In genomic region chr10:43574906-43575305, GRCh38 we compare ENCODE assay signal across 8 cellular contexts. TPM values are rescaled to one million over a fixed set of nuclear protein-coding genes. Genes with fewer than 3 reads are reported as not detected.
DNase-seq lines count a peak whose midpoint lies in the region; ATAC-seq and TF ChIP-seq lines count a peak whose summit lies in the region.

No MANE protein-coding gene starts in this region.

- TF ChIP-seq CTCF in GM12865 (IDR thresholded peaks at IDR 0.05; ENCODE audit: insufficient read depth, low read depth, low read length, missing control alignments) (no peak), WI38 (IDR thresholded peaks at IDR 0.05; ENCODE audit: low read depth, low read length) (no peak), gastroesophageal sphincter (IDR thresholded peaks at IDR 0.05) (no peak)

- ATAC-seq in gastroesophageal sphincter: no peak
- no peak for ATAC-seq in GM18519 (IDR thresholded peaks at IDR 0.05; ENCODE audit: low FRiP score, unreplicated experiment)
- ATAC-seq in HG03571 (IDR thresholded peaks at IDR 0.05; ENCODE audit: unreplicated experiment): no peak
- ATAC-seq in GM21717 (IDR thresholded peaks at IDR 0.05; ENCODE audit: unreplicated experiment): no peak

- TF ChIP-seq POLR2A in gastroesophageal sphincter (IDR thresholded peaks at IDR 0.05): no peak

- H3K27me3 ChIP-seq in gastroesophageal sphincter (no peaks in the 10 kb centered on the region), skeletal muscle tissue (ENCODE audit: control insufficient read depth in 3 of 3, insufficient read depth in 3 of 3, low read length in 3 of 3) (no peaks in the 10 kb centered on the region)

- DNase-seq in GM12865 (ENCODE audit: low read depth): no peak
- DNase-seq in stimulated activated CD4-positive, alpha-beta T cell treated with anti-CD3 and anti-CD28 coated beads, Interleukin-4, amount 100 ng/mL, for 1 hour: no peak

- H3K4me1 ChIP-seq in gastroesophageal sphincter (peaks cover 0 to 24% (median 0%) of the 10 kb centered on the region in 3 donors), skeletal muscle tissue (ENCODE audit: control insufficient read depth in 3 of 3, insufficient read depth in 3 of 3, low read length in 3 of 3) (peaks cover 11 to 16% (median 13%) of the 10 kb centered on the region in 3 donors)

- H3K27ac ChIP-seq in gastroesophageal sphincter (peak overlapping the region in 3 of 4 donors; percentile 80 to 86 (median 84)), skeletal muscle tissue (ENCODE audit: low read depth, low read length) (no peak overlapping the region)

- H3K4me3 ChIP-seq in GM12865 (ENCODE audit: low read depth, low read length) (peak overlapping the region; percentile 58), WI38 (ENCODE audit: low read depth, low read length) (peak overlapping the region; percentile 68), gastroesophageal sphincter (peak overlapping the region; percentile 57 to 80), skeletal muscle tissue (ENCODE audit: low read length in 3 of 3) (peak overlapping the region; percentile 77 to 81 (median 80))

- TF ChIP-seq EP300 in gastroesophageal sphincter (IDR thresholded peaks at IDR 0.05): no peak

- H3K36me3 ChIP-seq in gastroesophageal sphincter (peaks cover 0 to 5% of the 10 kb centered on the region in 2 donors), skeletal muscle tissue (ENCODE audit: control insufficient read depth in 3 of 3, insufficient read depth in 3 of 3, low read length in 3 of 3) (peaks cover 0 to 2% (median 0%) of the 10 kb centered on the region in 3 donors)

- peak overlapping the region in 1 of 3 donors; percentile 74 for H3K9ac ChIP-seq in skeletal muscle tissue (ENCODE audit: low read depth in 1 of 3, low read length in 3 of 3)

- no peaks in the 10 kb centered on the region for H3K9me3 ChIP-seq in gastroesophageal sphincter
- H3K9me3 ChIP-seq in skeletal muscle tissue (ENCODE audit: control insufficient read depth in 3 of 3, low read length in 3 of 3): no peaks in the 10 kb centered on the region

- 85 to 89% methylated on average over 6 to 8 of the region's 8 CpGs for WGBS in gastroesophageal sphincter (ENCODE audit: low coverage in 1 of 2), 2 donors

RNA-seq across cellular contexts. Expression of gene ZNF239, which starts 0.5 kb away (rescaled TPM):
- total RNA-seq in gastroesophageal sphincter (10 to 100 TPM in 1 of 4 donors, 1 to 10 TPM in 3; 3.6 to 14.1 (median 6.2) TPM), skeletal muscle tissue (9.4 TPM)

RNA-seq across cellular contexts. Expression of gene ZNF485, which starts 31.3 kb away (rescaled TPM):
- total RNA-seq in gastroesophageal sphincter (1 to 10 TPM; 2.2 to 4.5 (median 2.4) TPM), skeletal muscle tissue (3.7 TPM)
